In genomic region chr12:33546004-33546403, GRCh38 we compare ENCODE assay signal across 16 cellular contexts.
"Had no signal": no experiment of that assay in that cellular context is flagged by ENCODE, and none has a peak within 500 bp of the region (broad histone marks: within the 10 kb centered on the region; RNA-seq: fewer than 3 reads in every experiment).

No MANE protein-coding gene starts in this region.

- DNase-seq: dorsolateral prefrontal cortex; effector CD4-positive, alpha-beta T cell; hypothalamus; immature natural killer cell; mesenchymal stem cell; mucosa of descending colon; naive B cell; pancreas; right lobe of liver; small intestine; stimulated activated CD4-positive, alpha-beta T cell treated with anti-CD3 and anti-CD28 coated beads, Interleukin-15, amount 100 ng/mL, for 24 hours; stimulated activated CD4-positive, alpha-beta T cell treated with anti-CD3 and anti-CD28 coated beads, Interleukin-2, amount 100 ng/mL, for 48 hours; stimulated activated naive B cell treated with anti-CD40 and anti-IgM and Interleukin-4, amounts not matched to agents 10 μg/mL and 1 μg/mL and 100 μg/mL, for 72 hours; transverse colon had no signal

- ATAC-seq: left lobe of liver; mucosa of descending colon; natural killer cell treated with Interleukin-12 subunit alpha and Interleukin-12 subunit beta and Interleukin-15 and Interleukin-18, amount 100 ng/mL, for 72 hours; pancreas; right lobe of liver; stimulated activated naive B cell treated with anti-CD40 and anti-IgM and Interleukin-4, amounts not matched to agents 10 μg/mL and 1 μg/mL and 100 μg/mL, for 72 hours had no signal
